In genomic region chr5:41071975-41072374, GRCh38 we compare ENCODE assay signal across 22 cellular contexts. TPM values are rescaled to one million over a fixed set of nuclear protein-coding genes. Genes with fewer than 3 reads are reported as not detected.
DNase-seq lines count a peak whose midpoint lies in the region; TF ChIP-seq lines count a peak whose summit lies in the region.
"Had no signal": no experiment of that assay in that cellular context is flagged by ENCODE, and none has a peak within 500 bp of the region (broad histone marks: within the 10 kb centered on the region; RNA-seq: fewer than 3 reads in every experiment).

No MANE protein-coding gene starts in this region.

- no peak overlapping the region for H2AFZ ChIP-seq in mammary epithelial cell (ENCODE audit: low read depth, low read length)

- H3K27me3 ChIP-seq in mammary epithelial cell (ENCODE audit: insufficient read depth, low read length) = no peaks in the 10 kb centered on the region
- no peaks in the 10 kb centered on the region for H3K27me3 ChIP-seq in dorsolateral prefrontal cortex
- H3K27me3 ChIP-seq: cardiac muscle cell, heart right ventricle, right lobe of liver, thyroid gland had no signal

- no peak overlapping the region for H3K9ac ChIP-seq in mammary epithelial cell (ENCODE audit: insufficient read depth, low read length)

- H3K27ac ChIP-seq in mammary epithelial cell (ENCODE audit: insufficient read depth, low read depth, low read length) (no peak overlapping the region), dorsolateral prefrontal cortex (no peak overlapping the region)
- H3K27ac ChIP-seq: cardiac muscle cell, heart right ventricle, right lobe of liver, thyroid gland had no signal

- CTCF ChIA-PET in mammary epithelial cell (lab: Charles Lee; ENCODE audit: low non-redundant PET) = no interaction called here

- dilution Hi-C loops in mammary epithelial cell (cut with HindIII; ENCODE audit: low sequenced_read_pairs) = no loop called here

- no peaks in the 10 kb centered on the region for H3K9me3 ChIP-seq in mammary epithelial cell (replicated peaks; ENCODE audit: insufficient read depth, low read length)
- H3K9me3 ChIP-seq: right lobe of liver, thyroid gland had no signal

- no peak for TF ChIP-seq CTCF in mammary epithelial cell (conservative IDR thresholded peaks at IDR 0.05 in 1 of 2, IDR thresholded peaks at IDR 0.05 in 1 of 2; ENCODE audit: extremely low read depth in 1 of 2, insufficient read depth in 1 of 2, low read depth in 1 of 2, low read length in 2 of 2)
- no peak for TF ChIP-seq CTCF in dorsolateral prefrontal cortex (IDR thresholded peaks at IDR 0.05 in 54 of 56, conservative IDR thresholded peaks at IDR 0.05 in 2 of 56; ENCODE audit: low read depth in 1 of 56, partially characterized antibody in 56 of 56)

- no peaks in the 10 kb centered on the region for H3K36me3 ChIP-seq in mammary epithelial cell (ENCODE audit: insufficient read depth, low read length)
- H3K36me3 ChIP-seq: cardiac muscle cell, heart right ventricle, right lobe of liver, thyroid gland had no signal

- no peak overlapping the region for H3K4me2 ChIP-seq in mammary epithelial cell (ENCODE audit: insufficient read depth, low read depth, low read length)

- H3K4me3 ChIP-seq in mammary epithelial cell (replicated peaks in 1 of 3; ENCODE audit: insufficient read depth in 1 of 3, low read depth in 2 of 3, low read length in 3 of 3) (no peak overlapping the region), dorsolateral prefrontal cortex (no peak overlapping the region)
- H3K4me3 ChIP-seq: cardiac muscle cell, heart right ventricle, right lobe of liver, thyroid gland had no signal

- in situ Hi-C loops in mammary epithelial cell (cut with MboI; ENCODE audit: low sequenced_read_pairs in 2 of 2) = no loop called here

- no peaks in the 10 kb centered on the region for H3K4me1 ChIP-seq in mammary epithelial cell (ENCODE audit: insufficient read depth, low read length)
- H3K4me1 ChIP-seq: right lobe of liver, thyroid gland had no signal

- WGBS in mammary epithelial cell (ENCODE audit: low coverage, missing lambda C conversion rate) = 89% methylated on average over 2 of the region's 2 CpGs

- no peaks in the 10 kb centered on the region for H4K20me1 ChIP-seq in mammary epithelial cell (ENCODE audit: insufficient read depth, low read length)

- BruUV-seq in mammary epithelial cell (replicated peaks; lab: Mats Ljungman, UMichigan) = no TSS peak

- H3K79me2 ChIP-seq in mammary epithelial cell (ENCODE audit: insufficient read depth, low read length) = no peaks in the 10 kb centered on the region

- DNase-seq in EL (peak; percentile 67), LHCN-M2 (ENCODE audit: low read depth) (peak; percentile 42), mammary epithelial cell (peak; percentile 40), kidney glomerular epithelial cell (lab: John Stamatoyannopoulos, UW) (peak; percentile 8), NCI-H2196 treated with DMSO at 0.1 percent for 48 hours (lab: John Stamatoyannopoulos, UW; ENCODE audit: unreplicated experiment) (no peak), DMS79 treated with DMSO at 0.1 percent for 48 hours (lab: John Stamatoyannopoulos, UW) (no peak), germinal center (ENCODE audit: low spot score) (no peak), dorsolateral prefrontal cortex (no peak)
- DNase-seq: activated CD4-positive, alpha-beta T cell treated with anti-CD3 and anti-CD28 coated beads for 1 hour; activated naive CD8-positive, alpha-beta T cell treated with anti-CD3 and anti-CD28 coated beads, Interleukin-2, amount 10 ng/mL, durations not matched to agents 7 days and 5 days; GOT3; heart right ventricle; naive thymus-derived CD4-positive, alpha-beta T cell; NCI-H1694; NCI-H2227 treated with DMSO at 0.1 percent for 48 hours; right lobe of liver; thyroid gland had no signal

- intact Hi-C loops in mammary epithelial cell (cut with micrococcal nuclease) = no loop called here
- intact Hi-C loops in dorsolateral prefrontal cortex (cut with DNase I) = no loop called here

RNA-seq across cellular contexts. Expression of gene MROH2B, which starts 0.8 kb away (rescaled TPM):
- total RNA-seq in LHCN-M2 (2014; rRNA removed) (not detected in 2 replicates), mammary epithelial cell (not detected), dorsolateral prefrontal cortex (not detected)
- polyA plus RNA-seq in LHCN-M2 (2012) = not detected
- polyA plus RNA-seq in mammary epithelial cell = not detected
- not detected for polyA minus RNA-seq in mammary epithelial cell
- total RNA-seq: activated naive CD8-positive, alpha-beta T cell treated with anti-CD3 and anti-CD28 coated beads, Interleukin-2, amount 10 ng/mL, durations not matched to agents 7 days and 5 days; cardiac muscle cell; dermis microvascular lymphatic vessel endothelial cell; heart right ventricle; naive thymus-derived CD4-positive, alpha-beta T cell; osteocyte had no signal
- polyA plus RNA-seq: cardiac muscle cell; esophagus; IgD-negative memory B cell; naive thymus-derived CD4-positive, alpha-beta T cell had no signal

Comparison
In these comparisons a context has a peak if more than half of its experiments do, and no peak if none do; other contexts are left out.
1. DNase-seq: peak in EL (single experiment), LHCN-M2 (single experiment), mammary epithelial cell (single experiment) and kidney glomerular epithelial cell (single experiment); none in NCI-H2196 treated with DMSO at 0.1 percent for 48 hours (single experiment), DMS79 treated with DMSO at 0.1 percent for 48 hours (single experiment), germinal center (single experiment) and dorsolateral prefrontal cortex (0 of 10).